Comparison of ENCODE assay signal across 28 cellular contexts in genomic region chr2:238270606-238271005, GRCh38.
"Had no signal": no experiment of that assay in that cellular context is flagged by ENCODE, and none has a peak within 500 bp of the region (broad histone marks: within the 10 kb centered on the region; RNA-seq: fewer than 3 reads in every experiment).

No MANE protein-coding gene starts in this region.

- ATAC-seq: activated CD4-positive, CD25-positive, alpha-beta regulatory T cell treated with anti-CD3 and anti-CD28 coated beads, Interleukin-2, amount 50 U/mL, for 24 hours; activated CD8-positive, alpha-beta T cell treated with anti-CD3 and anti-CD28 coated beads for 36 hours; activated naive CD4-positive, alpha-beta T cell treated with anti-CD3 and anti-CD28 coated beads, Interleukin-2, amount 50 U/mL, for 72 hours; activated naive CD8-positive, alpha-beta T cell treated with anti-CD3 and anti-CD28 coated beads, Interleukin-2, amount 50 U/mL, for 24 hours; activated T-cell treated with anti-CD3 and anti-CD28 coated beads, Interleukin-2, amount 50 U/mL, for 72 hours; body of pancreas; K562; Panc1 had no signal

- FAIRE-seq: K562 had no signal

- H3K4me1 Mint-ChIP-seq: activated naive CD8-positive, alpha-beta T cell treated with anti-CD3 and anti-CD28 coated beads, Interleukin-2, amount 50 U/mL, for 24 hours had no signal

- H3K27me3 Mint-ChIP-seq: activated CD8-positive, alpha-beta T cell treated with anti-CD3 and anti-CD28 coated beads for 36 hours; activated naive CD8-positive, alpha-beta T cell treated with anti-CD3 and anti-CD28 coated beads, Interleukin-2, amount 50 U/mL, for 24 hours had no signal

- H3K27ac Mint-ChIP-seq: activated CD8-positive, alpha-beta T cell treated with anti-CD3 and anti-CD28 coated beads for 36 hours; activated naive CD8-positive, alpha-beta T cell treated with anti-CD3 and anti-CD28 coated beads, Interleukin-2, amount 50 U/mL, for 24 hours; activated T-helper 2 cell treated with anti-CD3 and anti-CD28 coated beads, Interferon-gamma antibody, Interleukin-2, Interleukin-4, amounts not matched to agents 10 μg/mL and 5 μg/mL and 100 μg/mL, durations not matched to agents 14 hours and 24 hours and 36 hours; T-helper 2 cell treated with Interferon-gamma antibody and Interleukin-4, amounts not matched to agents 5 μg/mL and 100 μg/mL, for 36 hours had no signal

- H3K4me3 ChIP-seq: ascending aorta, body of pancreas, K562 had no signal

- H3K4me1 ChIP-seq: ascending aorta, body of pancreas had no signal

- H3K36me3 Mint-ChIP-seq: activated naive CD4-positive, alpha-beta T cell treated with anti-CD3 and anti-CD28 coated beads, Interleukin-2, amount 50 U/mL, for 72 hours had no signal

- H3K27me3 ChIP-seq: ascending aorta, body of pancreas had no signal

- H3K4me3 Mint-ChIP-seq: activated CD8-positive, alpha-beta T cell treated with anti-CD3 and anti-CD28 coated beads for 36 hours; activated naive CD8-positive, alpha-beta T cell treated with anti-CD3 and anti-CD28 coated beads, Interleukin-2, amount 50 U/mL, for 24 hours; activated T-cell treated with anti-CD3 and anti-CD28 coated beads, Interleukin-2, amount 50 U/mL, for 72 hours; T-helper 2 cell treated with Interferon-gamma antibody and Interleukin-4, amounts not matched to agents 5 μg/mL and 100 μg/mL, for 36 hours had no signal

- DNase-seq: activated CD4-positive, alpha-beta T cell treated with anti-CD3 and anti-CD28 coated beads for 4 hours; activated CD8-positive, alpha-beta memory T cell treated with anti-CD3 and anti-CD28 coated beads, Interleukin-2, amount 50 U/mL, for 4 hours; activated CD8-positive, alpha-beta T cell treated with anti-CD3 and anti-CD28 coated beads for 36 hours; activated naive CD8-positive, alpha-beta T cell treated with anti-CD3 and anti-CD28 coated beads, Interleukin-2, amount 50 U/mL, for 24 hours; activated T-cell treated with anti-CD3 and anti-CD28 coated beads, Interleukin-2, amount 50 U/mL, for 72 hours; amniotic stem cell; body of pancreas; Karpas-422; MM.1S; NCI-H1105; NCI-H1436; NCI-H1694 treated with DMSO at 0.1 percent for 48 hours; NCI-H2029 treated with DMSO at 0.1 percent for 48 hours; NCI-H345; NCI-H510A; NCI-H526 treated with DMSO at 0.1 percent for 48 hours; NCI-H82; OCI-M1; RPMI8226; SHP77 treated with DMSO at 0.1 percent for 48 hours; T-helper 1 cell had no signal

- H3K9me3 ChIP-seq: ascending aorta, body of pancreas had no signal

- H3K27ac ChIP-seq: ascending aorta, body of pancreas had no signal

- H3K9me3 Mint-ChIP-seq: activated CD8-positive, alpha-beta T cell treated with anti-CD3 and anti-CD28 coated beads for 36 hours; activated naive CD4-positive, alpha-beta T cell treated with anti-CD3 and anti-CD28 coated beads, Interleukin-2, amount 50 U/mL, for 72 hours; activated naive CD8-positive, alpha-beta T cell treated with anti-CD3 and anti-CD28 coated beads, Interleukin-2, amount 50 U/mL, for 24 hours; activated T-cell treated with anti-CD3 and anti-CD28 coated beads, Interleukin-2, amount 50 U/mL, for 72 hours; activated T-helper 2 cell treated with anti-CD3 and anti-CD28 coated beads, Interferon-gamma antibody, Interleukin-2, Interleukin-4, amounts not matched to agents 10 μg/mL and 5 μg/mL and 100 μg/mL, durations not matched to agents 14 hours and 24 hours and 36 hours; T-helper 2 cell treated with Interferon-gamma antibody and Interleukin-4, amounts not matched to agents 5 μg/mL and 100 μg/mL, for 36 hours had no signal
